13 cellular contexts compared by ENCODE assay signal in the genomic region with DNA sequence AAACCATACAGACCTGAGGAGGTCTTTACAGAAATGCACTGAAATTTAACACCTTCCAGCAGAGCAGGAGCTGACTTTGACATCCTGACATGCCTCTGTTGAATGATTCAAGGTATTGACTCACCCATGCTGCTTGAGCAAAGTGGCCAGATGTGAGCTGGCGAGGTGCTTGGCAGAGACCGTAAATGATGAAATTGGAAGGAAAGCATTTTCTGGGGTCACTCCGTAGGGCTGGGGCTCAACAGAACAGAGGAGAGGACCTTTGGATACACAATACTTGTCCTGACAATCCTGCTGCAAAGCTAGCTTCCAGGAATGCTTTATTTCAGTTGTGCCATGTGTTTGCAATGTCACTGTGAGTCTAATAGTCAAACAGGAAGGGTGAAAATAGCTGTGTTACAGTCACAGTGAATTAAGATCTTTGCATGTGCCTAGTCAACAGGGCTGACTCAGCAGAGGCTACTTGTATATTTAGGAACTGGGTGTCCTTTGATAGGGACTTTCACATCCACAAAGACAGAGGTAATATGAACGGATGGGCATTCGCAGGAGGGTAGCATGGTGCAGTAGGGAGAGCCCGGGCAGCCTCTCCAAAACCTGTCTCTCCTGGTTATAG. TPM values are rescaled to one million over a fixed set of nuclear protein-coding genes. Genes with fewer than 3 reads are reported as not detected.
DNase-seq lines count a peak whose midpoint lies in the region; ATAC-seq and TF ChIP-seq lines count a peak whose summit lies in the region.
"Had no signal": no experiment of that assay in that cellular context is flagged by ENCODE, and none has a peak within 500 bp of the region (broad histone marks: within the 10 kb centered on the region; RNA-seq: fewer than 3 reads in every experiment).

No MANE protein-coding gene starts in this region.

- H3K4me1 ChIP-seq in gastrocnemius medialis, result no peaks in the 10 kb centered on the region

- TF ChIP-seq POLR2A in gastrocnemius medialis (IDR thresholded peaks at IDR 0.05), result no peak

- no peaks in the 10 kb centered on the region for H3K27me3 ChIP-seq in gastrocnemius medialis

- TF ChIP-seq CTCF in cardiac fibroblast (IDR thresholded peaks at IDR 0.05; ENCODE audit: low read depth, low read length) (no peak), gastrocnemius medialis (IDR thresholded peaks at IDR 0.05 in 4 of 5, conservative IDR thresholded peaks at IDR 0.05 in 1 of 5) (no peak)

- no peaks in the 10 kb centered on the region for H3K36me3 ChIP-seq in gastrocnemius medialis

- peak; percentile 4 for DNase-seq in NK-92 treated with Interleukin-12 subunit alpha and Interleukin-12 subunit beta, amount 100 ng/mL, for 24 hours (lab: John Stamatoyannopoulos, UW)
- no peak for DNase-seq in NK-92 (lab: John Stamatoyannopoulos, UW; ENCODE audit: unreplicated experiment)
- DNase-seq in NCI-H460 (ENCODE audit: extremely low read depth, low read depth), result peak; percentile 21
- peak; percentile 30 to 79 for DNase-seq in cardiac fibroblast (ENCODE audit: low read depth in 2 of 2)
- peak in 1 of 2 donors; percentile 18 for DNase-seq in gastrocnemius medialis
- DNase-seq in activated naive CD4-positive, alpha-beta T cell treated with anti-CD3 and anti-CD28 coated beads, Interleukin-2, amount 50 U/mL, for 16 hours, result no peak
- DNase-seq in islet precursor cell, result no peak
- DNase-seq: activated T-cell treated with anti-CD3 and anti-CD28 coated beads, Interleukin-2, amount 50 U/mL, for 48 hours; cerebellar nuclear complex; KBM-7; mucosa of descending colon had no signal

- in situ Hi-C loops in gastrocnemius medialis (cut with MboI; ENCODE audit: low sequenced_read_pairs in 4 of 4), result no loop called here

- intact Hi-C loops in gastrocnemius medialis (cut with DNase I; ENCODE audit: low total_unique reads), result no loop called here

- H3K27ac ChIP-seq in gastrocnemius medialis, result no peak overlapping the region

- H3K4me3 ChIP-seq in cardiac fibroblast (replicated peaks in 1 of 2; ENCODE audit: low read depth in 2 of 2, low read length in 2 of 2) (no peak overlapping the region), gastrocnemius medialis (no peak overlapping the region)
- H3K4me3 ChIP-seq: mucosa of descending colon had no signal

- ATAC-seq in gastrocnemius medialis, result peak; percentile 60 to 92
- no peak for ATAC-seq in HG03159 (IDR thresholded peaks at IDR 0.05; ENCODE audit: unreplicated experiment)
- ATAC-seq: mucosa of descending colon; stimulated activated effector memory CD8-positive, alpha-beta T cell treated with anti-CD3 and anti-CD28 coated beads, Interleukin-12 subunit alpha, Interleukin-12 subunit beta, amount 100 ng/mL, for 72 hours had no signal

- no peaks in the 10 kb centered on the region for H3K9me3 ChIP-seq in gastrocnemius medialis
- H3K9me3 ChIP-seq: mucosa of descending colon had no signal

RNA-seq across cellular contexts. Expression of a gene that starts 31.6 kb away (rescaled TPM):
- total RNA-seq in NCI-H460 (2014; rRNA removed; shearing (Covaris generic)), result 17.0 and 19.9 TPM in 2 replicates
- polyA plus RNA-seq in NCI-H460 (2014; cell fraction: nucleus; rRNA removed), result 7.4 and 14.3 TPM in 2 replicates
- 10 to 100 TPM; 46.7 to 86.1 (median 57.9) TPM for total RNA-seq in gastrocnemius medialis

Comparison
In these comparisons a context has a peak if more than half of its experiments do, and no peak if none do; other contexts are left out.
1. DNase-seq: peak in NK-92 treated with Interleukin-12 subunit alpha and Interleukin-12 subunit beta, amount 100 ng/mL, for 24 hours (single experiment), NCI-H460 (single experiment) and cardiac fibroblast (2 of 2); none in NK-92 (single experiment), activated naive CD4-positive, alpha-beta T cell treated with anti-CD3 and anti-CD28 coated beads, Interleukin-2, amount 50 U/mL, for 16 hours (single experiment) and islet precursor cell (single experiment).